Comparison of ENCODE assay signal across 14 cellular contexts in genomic region chr1:210237514-210237913, GRCh38. TPM values are rescaled to one million over a fixed set of nuclear protein-coding genes. Genes with fewer than 3 reads are reported as not detected.
DNase-seq lines count a peak whose midpoint lies in the region; ATAC-seq, FAIRE-seq and TF ChIP-seq lines count a peak whose summit lies in the region.
"Had no signal": no experiment of that assay in that cellular context is flagged by ENCODE, and none has a peak within 500 bp of the region (broad histone marks: within the 10 kb centered on the region; RNA-seq: fewer than 3 reads in every experiment).

No MANE protein-coding gene starts in this region.

- H3K4me1 ChIP-seq in left ventricle myocardium inferior: peaks cover 63% of the 10 kb centered on the region
- peaks cover 0 to 8% of the 10 kb centered on the region in 2 donors for H3K4me1 ChIP-seq in kidney (ENCODE audit: control insufficient read depth in 1 of 2, insufficient read depth in 1 of 2, low read depth in 1 of 2, low read length in 2 of 2)
- H3K4me1 ChIP-seq in vagina: peaks cover 44% of the 10 kb centered on the region

- H3K36me3 ChIP-seq in left ventricle myocardium inferior: no peaks in the 10 kb centered on the region
- H3K36me3 ChIP-seq in kidney (ENCODE audit: control insufficient read depth in 1 of 2, insufficient read depth in 2 of 2, low read length in 2 of 2): no peaks in the 10 kb centered on the region
- peaks cover 0 to 5% of the 10 kb centered on the region in 2 donors for H3K36me3 ChIP-seq in vagina

- no peak for FAIRE-seq in kidney (lab: Jason Lieb, UNC)

- H3K27me3 ChIP-seq in left ventricle myocardium inferior (ENCODE audit: low read depth) (peaks cover 11% of the 10 kb centered on the region), vagina (no peaks in the 10 kb centered on the region)

- intact Hi-C loops in left ventricle myocardium inferior (cut with micrococcal nuclease): loop anchor here (10.0 kb wide), 1 partner anchor 57 kb away; no protein-coding TSS in a partner anchor
- intact Hi-C loops in Right ventricle myocardium inferior (cut with DNase I): loop anchor here (5.0 to 10.0 kb wide), 2 partner anchors 55 to 413 kb away; partner anchors contain the start of gene UTP25
- intact Hi-C loops in kidney (cut with DNase I): no loop called here
- intact Hi-C loops in sciatic nerve (cut with DNase I): no loop called here
- intact Hi-C loops in vagina (cut with DNase I): loop anchor here (5.0 kb wide), 1 partner anchor 55 kb away; no protein-coding TSS in a partner anchor

- H3K9ac ChIP-seq in kidney (ENCODE audit: low read length in 2 of 2): no peak overlapping the region

- H3K27ac ChIP-seq in left ventricle myocardium inferior (replicated peaks) (peak overlapping the region; percentile 91), kidney (ENCODE audit: low read depth in 2 of 2, low read length in 2 of 2) (peak overlapping the region; percentile 59 to 63), vagina (peak overlapping the region; percentile 43)
- H3K27ac ChIP-seq: epithelial cell of prostate, SK-N-MC had no signal

- no peak for ATAC-seq in Right ventricle myocardium inferior
- peak; percentile 41 for ATAC-seq in sciatic nerve
- no peak for ATAC-seq in GM19351 (IDR thresholded peaks at IDR 0.05; ENCODE audit: unreplicated experiment)
- ATAC-seq: stimulated activated memory B cell treated with anti-CD40 and anti-IgM and Interleukin-4, amounts not matched to agents 10 μg/mL and 1 μg/mL and 100 μg/mL, for 72 hours had no signal

- TF ChIP-seq POLR2A in vagina (IDR thresholded peaks at IDR 0.05): no peak

- H3K4me3 ChIP-seq in left ventricle myocardium inferior: peak overlapping the region; percentile 48
- H3K4me3 ChIP-seq in kidney (ENCODE audit: low read length in 2 of 2): peak overlapping the region in 1 of 2 donors; percentile 7
- no peak overlapping the region for H3K4me3 ChIP-seq in vagina
- H3K4me3 ChIP-seq: SK-N-MC had no signal

- DNase-seq in left ventricle myocardium inferior: no peak
- no peak for DNase-seq in Right ventricle myocardium inferior (ENCODE audit: missing footprints)
- DNase-seq in kidney: no peak
- no peak for DNase-seq in sciatic nerve (ENCODE audit: low spot score)
- no peak for DNase-seq in vagina (ENCODE audit: extremely low spot score in 2 of 2)
- DNase-seq in MV-4-11 (lab: John Stamatoyannopoulos, UW): no peak
- DNase-seq in NCI-H2196 treated with DMSO at 0.1 percent for 48 hours (lab: John Stamatoyannopoulos, UW; ENCODE audit: unreplicated experiment): no peak
- DNase-seq: activated naive CD4-positive, alpha-beta T cell treated with anti-CD3 and anti-CD28 coated beads for 36 hours; cerebellar nuclear complex had no signal

- TF ChIP-seq CTCF in left ventricle myocardium inferior (IDR thresholded peaks at IDR 0.05; ENCODE audit: borderline replicate concordance): no peak
- TF ChIP-seq CTCF in kidney (IDR thresholded peaks at IDR 0.05; ENCODE audit: borderline replicate concordance, extremely low read depth, insufficient read depth): no peak
- no peak for TF ChIP-seq CTCF in vagina (IDR thresholded peaks at IDR 0.05)

- H3K9me3 ChIP-seq in left ventricle myocardium inferior (replicated peaks): no peaks in the 10 kb centered on the region
- no peaks in the 10 kb centered on the region for H3K9me3 ChIP-seq in kidney (ENCODE audit: control insufficient read depth in 1 of 2, low read length in 2 of 2)
- no peaks in the 10 kb centered on the region for H3K9me3 ChIP-seq in vagina

RNA-seq across cellular contexts. Expression of gene SERTAD4, which starts 4.9 kb away (rescaled TPM):
- total RNA-seq in left ventricle myocardium inferior (4.6 TPM), Right ventricle myocardium inferior (5.1 TPM), kidney (9.2 TPM), sciatic nerve (9.5 TPM), vagina (2.7 TPM)
- 0.92 TPM for polyA plus RNA-seq in kidney (ENCODE audit: insufficient read depth, low read depth, low replicate concordance)
- total RNA-seq: activated CD8-positive, alpha-beta memory T cell treated with anti-CD3 and anti-CD28 coated beads for 36 hours; activated naive CD4-positive, alpha-beta T cell treated with anti-CD3 and anti-CD28 coated beads for 36 hours had no signal

Comparison
In these comparisons a context has a peak if more than half of its experiments do, and no peak if none do; other contexts are left out.
1. intact Hi-C loops: an anchor here in left ventricle myocardium inferior (10.0 kb wide), Right ventricle myocardium inferior (5.0 to 10.0 kb wide) and vagina (5.0 kb wide); none called in kidney and sciatic nerve.